In genomic region chr1:26352338-26352679, GRCh38 we compare ENCODE assay signal across 25 cellular contexts. TPM values are rescaled to one million over a fixed set of nuclear protein-coding genes. Genes with fewer than 3 reads are reported as not detected.
DNase-seq lines count a peak whose midpoint lies in the region; ATAC-seq and TF ChIP-seq lines count a peak whose summit lies in the region.
"Had no signal": no experiment of that assay in that cellular context is flagged by ENCODE, and none has a peak within 500 bp of the region (broad histone marks: within the 10 kb centered on the region; RNA-seq: fewer than 3 reads in every experiment).

No MANE protein-coding gene starts in this region.

- H3K4me1 Mint-ChIP-seq in progenitor cell of endocrine pancreas (ENCODE audit: low read depth), result peaks cover 39% of the 10 kb centered on the region

- peak overlapping the region; percentile 75 for H3K27ac Mint-ChIP-seq in progenitor cell of endocrine pancreas
- H3K27ac Mint-ChIP-seq: activated CD8-positive, alpha-beta memory T cell treated with anti-CD3 and anti-CD28 coated beads, Interleukin-2, amount 10 ng/mL, durations not matched to agents 7 days and 5 days; CD4-positive, alpha-beta T cell; natural killer cell treated with Interleukin-12 subunit alpha and Interleukin-12 subunit beta and Interleukin-15 and Interleukin-18, amount 100 ng/mL, for 72 hours; T-helper 2 cell treated with Interferon-gamma antibody and Interleukin-4, amounts not matched to agents 5 μg/mL and 100 μg/mL, for 36 hours had no signal

- no peaks in the 10 kb centered on the region for H3K9me3 ChIP-seq in RWPE2 (ENCODE audit: severe bottlenecking)
- H3K9me3 ChIP-seq: psoas muscle, SJSA1, testis had no signal

- TF ChIP-seq CTCF in RWPE2 (IDR thresholded peaks at IDR 0.05; ENCODE audit: poor library complexity, severe bottlenecking) (no peak), foreskin keratinocyte (conservative IDR thresholded peaks at IDR 0.05) (no peak), progenitor cell of endocrine pancreas (IDR thresholded peaks at IDR 0.05; ENCODE audit: unreplicated experiment) (no peak)

- intact Hi-C loops in Right ventricle myocardium inferior (cut with DNase I), result no loop called here

- peaks cover 2% of the 10 kb centered on the region for H3K27me3 Mint-ChIP-seq in progenitor cell of endocrine pancreas
- H3K27me3 Mint-ChIP-seq: activated CD8-positive, alpha-beta memory T cell treated with anti-CD3 and anti-CD28 coated beads, Interleukin-2, amount 10 ng/mL, durations not matched to agents 7 days and 5 days; CD4-positive, alpha-beta T cell had no signal

- DNase-seq in ELR (ENCODE audit: low read depth) (peak; percentile 27), RWPE2 (ENCODE audit: low spot score) (no peak), foreskin keratinocyte (no peak), progenitor cell of endocrine pancreas (ENCODE audit: low spot score, unreplicated experiment) (no peak), cerebellar nuclear complex (lab: John Stamatoyannopoulos, UW) (no peak), NCI-H146 (lab: John Stamatoyannopoulos, UW) (no peak), Right ventricle myocardium inferior (ENCODE audit: missing footprints) (no peak)
- DNase-seq in activated CD4-positive, alpha-beta T cell treated with anti-CD3 and anti-CD28 coated beads, Interleukin-2, amount 50 U/mL, for 48 hours, result no peak
- DNase-seq: activated CD8-positive, alpha-beta memory T cell treated with anti-CD3 and anti-CD28 coated beads, Interleukin-2, amount 10 ng/mL, durations not matched to agents 7 days and 5 days; CD4-positive, alpha-beta T cell; DMS79; MM.1S; NCI-H1930; NCI-H510A treated with DMSO at 0.1 percent for 48 hours; psoas muscle; stimulated activated CD4-positive, alpha-beta T cell treated with anti-CD3 and anti-CD28 coated beads, Interleukin-12 subunit alpha, Interleukin-12 subunit beta, amount 100 ng/mL, for 4 hours; testis had no signal

- H3K9me3 Mint-ChIP-seq in progenitor cell of endocrine pancreas (ENCODE audit: low read depth), result no peaks in the 10 kb centered on the region
- H3K9me3 Mint-ChIP-seq: CD4-positive, alpha-beta T cell; natural killer cell treated with Interleukin-12 subunit alpha and Interleukin-12 subunit beta and Interleukin-15 and Interleukin-18, amount 100 ng/mL, for 72 hours; T-helper 2 cell treated with Interferon-gamma antibody and Interleukin-4, amounts not matched to agents 5 μg/mL and 100 μg/mL, for 36 hours had no signal

- no peak overlapping the region for H3K4me3 ChIP-seq in RWPE2 (ENCODE audit: severe bottlenecking)
- H3K4me3 ChIP-seq: cardiac muscle cell, psoas muscle, SJSA1, testis had no signal

- H3K4me1 ChIP-seq in RWPE2 (ENCODE audit: insufficient read depth, poor library complexity, severe bottlenecking), result peaks cover 59% of the 10 kb centered on the region
- H3K4me1 ChIP-seq in foreskin keratinocyte, result peaks cover 34% of the 10 kb centered on the region
- H3K4me1 ChIP-seq: psoas muscle, testis had no signal

- H3K27me3 ChIP-seq in RWPE2 (ENCODE audit: insufficient read depth, poor library complexity, severe bottlenecking) (no peaks in the 10 kb centered on the region), foreskin keratinocyte (no peaks in the 10 kb centered on the region)
- H3K27me3 ChIP-seq: testis had no signal

- H3K4me3 Mint-ChIP-seq in progenitor cell of endocrine pancreas (ENCODE audit: low read depth), result peak overlapping the region; percentile 0
- H3K4me3 Mint-ChIP-seq: activated CD8-positive, alpha-beta memory T cell treated with anti-CD3 and anti-CD28 coated beads, Interleukin-2, amount 10 ng/mL, durations not matched to agents 7 days and 5 days; CD4-positive, alpha-beta T cell; natural killer cell treated with Interleukin-12 subunit alpha and Interleukin-12 subunit beta and Interleukin-15 and Interleukin-18, amount 100 ng/mL, for 72 hours; T-helper 2 cell treated with Interferon-gamma antibody and Interleukin-4, amounts not matched to agents 5 μg/mL and 100 μg/mL, for 36 hours had no signal

- no peaks in the 10 kb centered on the region for H3K36me3 Mint-ChIP-seq in progenitor cell of endocrine pancreas (ENCODE audit: insufficient read depth)
- H3K36me3 Mint-ChIP-seq: activated CD8-positive, alpha-beta memory T cell treated with anti-CD3 and anti-CD28 coated beads, Interleukin-2, amount 10 ng/mL, durations not matched to agents 7 days and 5 days; natural killer cell treated with Interleukin-12 subunit alpha and Interleukin-12 subunit beta and Interleukin-15 and Interleukin-18, amount 100 ng/mL, for 72 hours had no signal

- H3K27ac ChIP-seq in RWPE2 (ENCODE audit: poor library complexity, severe bottlenecking) (peak overlapping the region; percentile 85), foreskin keratinocyte (peak overlapping the region; percentile 92)
- H3K27ac ChIP-seq: cardiac muscle cell, psoas muscle, SJSA1, testis had no signal

- H3K36me3 ChIP-seq in RWPE2 (ENCODE audit: low read depth), result no peaks in the 10 kb centered on the region
- H3K36me3 ChIP-seq: cardiac muscle cell, SJSA1 had no signal

- ATAC-seq in RWPE2 (ENCODE audit: low read depth) (no peak), foreskin keratinocyte (no peak), Right ventricle myocardium inferior (no peak)
- ATAC-seq: activated CD4-positive, CD25-positive, alpha-beta regulatory T cell treated with anti-CD3 and anti-CD28 coated beads, Interleukin-2, amount 50 U/mL, for 24 hours; activated CD8-positive, alpha-beta memory T cell treated with anti-CD3 and anti-CD28 coated beads, Interleukin-2, amount 10 ng/mL, durations not matched to agents 7 days and 5 days; natural killer cell treated with Interleukin-12 subunit alpha and Interleukin-12 subunit beta and Interleukin-15 and Interleukin-18, amount 100 ng/mL, for 72 hours; psoas muscle had no signal

RNA-seq across cellular contexts. Expression of gene CRYBG2, which starts 1.6 kb away (rescaled TPM):
- 3.8 and 5.6 TPM in 2 replicates for total RNA-seq in foreskin keratinocyte
- polyA plus RNA-seq in foreskin keratinocyte, result 4.8 and 7.3 TPM in 2 replicates
- 13.8 and 19.3 TPM in 2 replicates for total RNA-seq in progenitor cell of endocrine pancreas
- not detected for total RNA-seq in Right ventricle myocardium inferior
- total RNA-seq: fibroblast of lung, lung microvascular endothelial cell, SJSA1 had no signal
- polyA plus RNA-seq: fibroblast of lung had no signal

RNA-seq across cellular contexts. Expression of gene ZNF683, which starts 20.2 kb away (rescaled TPM):
- total RNA-seq in foreskin keratinocyte (not detected in 2 replicates), progenitor cell of endocrine pancreas (not detected in 2 replicates), Right ventricle myocardium inferior (0.14 TPM)
- not detected in 2 replicates for polyA plus RNA-seq in foreskin keratinocyte
- total RNA-seq: cardiac muscle cell; dermis microvascular lymphatic vessel endothelial cell; fibroblast of lung; lung microvascular endothelial cell; natural killer cell treated with Interleukin-12 subunit alpha and Interleukin-12 subunit beta and Interleukin-15 and Interleukin-18, amount 100 ng/mL, for 72 hours; psoas muscle; SJSA1 had no signal
- polyA plus RNA-seq: cardiac muscle cell, fibroblast of lung had no signal

RNA-seq across cellular contexts. Expression of gene CD52, which starts 34.6 kb away (rescaled TPM):
- 0.25 TPM in 1 of 2 replicates, not detected in the other for total RNA-seq in foreskin keratinocyte
- 0.18 and 0.36 TPM in 2 replicates for polyA plus RNA-seq in foreskin keratinocyte
- total RNA-seq in progenitor cell of endocrine pancreas, result 0.89 and 1.8 TPM in 2 replicates
- total RNA-seq in Right ventricle myocardium inferior, result 6.5 TPM
- total RNA-seq: cardiac muscle cell, dermis microvascular lymphatic vessel endothelial cell, fibroblast of lung, lung microvascular endothelial cell, SJSA1 had no signal

RNA-seq across cellular contexts. Expression of gene UBXN11, which starts 45.9 kb away (rescaled TPM):
- total RNA-seq in foreskin keratinocyte (5.6 and 9.9 TPM in 2 replicates), progenitor cell of endocrine pancreas (47.8 and 48.9 TPM in 2 replicates), Right ventricle myocardium inferior (9.5 TPM)
- 12.4 and 13.3 TPM in 2 replicates for polyA plus RNA-seq in foreskin keratinocyte

RNA-seq across cellular contexts. Expression of gene LIN28A, which starts 58.3 kb away (rescaled TPM):
- total RNA-seq in foreskin keratinocyte (not detected in 2 replicates), progenitor cell of endocrine pancreas (80.2 and 87.8 TPM in 2 replicates), Right ventricle myocardium inferior (not detected)
- polyA plus RNA-seq in foreskin keratinocyte, result not detected in 2 replicates
- total RNA-seq: activated CD8-positive, alpha-beta memory T cell treated with anti-CD3 and anti-CD28 coated beads, Interleukin-2, amount 10 ng/mL, durations not matched to agents 7 days and 5 days; CD4-positive, alpha-beta T cell; dermis microvascular lymphatic vessel endothelial cell; fibroblast of lung; lung microvascular endothelial cell; natural killer cell treated with Interleukin-12 subunit alpha and Interleukin-12 subunit beta and Interleukin-15 and Interleukin-18, amount 100 ng/mL, for 72 hours; psoas muscle; SJSA1 had no signal
- polyA plus RNA-seq: psoas muscle had no signal
